ENCODE assay signal across 12 cellular contexts in genomic region chr1:230495891-230496385, GRCh38.
A peak's percentile ranks its signal among the peaks of the same experiment; 100 is the strongest.
DNase-seq lines count a peak whose midpoint lies in the region; ATAC-seq, FAIRE-seq and TF ChIP-seq lines count a peak whose summit lies in the region.
"Had no signal": no experiment of that assay in that cellular context is flagged by ENCODE, and none has a peak within 500 bp of the region (broad histone marks: within the 10 kb centered on the region; RNA-seq: fewer than 3 reads in every experiment).

No MANE protein-coding gene starts in this region.

- H3K4me3 Mint-ChIP-seq in activated T-cell treated with anti-CD3 and anti-CD28 coated beads, Interleukin-2, amount 50 U/mL, for 72 hours, result peak overlapping the region in 1 of 2 donors; percentile 0
- H3K4me3 Mint-ChIP-seq in activated CD8-positive, alpha-beta T cell treated with anti-CD3 and anti-CD28 coated beads, Interleukin-2, amount 10 ng/mL, durations not matched to agents 7 days and 5 days, result no peak overlapping the region
- H3K4me3 Mint-ChIP-seq: brain had no signal

- H3K9me3 Mint-ChIP-seq in activated T-cell treated with anti-CD3 and anti-CD28 coated beads, Interleukin-2, amount 50 U/mL, for 72 hours, result no peaks in the 10 kb centered on the region
- no peaks in the 10 kb centered on the region for H3K9me3 Mint-ChIP-seq in activated CD8-positive, alpha-beta T cell treated with anti-CD3 and anti-CD28 coated beads, Interleukin-2, amount 10 ng/mL, durations not matched to agents 7 days and 5 days (ENCODE audit: insufficient read depth)

- H3K36me3 Mint-ChIP-seq in activated T-cell treated with anti-CD3 and anti-CD28 coated beads, Interleukin-2, amount 50 U/mL, for 72 hours (ENCODE audit: insufficient read depth in 2 of 2), result no peaks in the 10 kb centered on the region
- no peaks in the 10 kb centered on the region for H3K36me3 Mint-ChIP-seq in activated CD8-positive, alpha-beta T cell treated with anti-CD3 and anti-CD28 coated beads, Interleukin-2, amount 10 ng/mL, durations not matched to agents 7 days and 5 days (ENCODE audit: low read depth)
- H3K36me3 Mint-ChIP-seq: brain had no signal

- peak in 1 of 2 donors; percentile 22 for DNase-seq in activated T-cell treated with anti-CD3 and anti-CD28 coated beads, Interleukin-2, amount 50 U/mL, for 72 hours
- DNase-seq in activated T-cell treated with anti-CD3 and anti-CD28 coated beads, Interleukin-2, amount 50 U/mL, for 1 hour, result no peak
- DNase-seq in H54 (ENCODE audit: insufficient read length, low spot score) (peak; percentile 9), myocyte (ENCODE audit: low read depth) (peak; percentile 35), hepatic stellate cell (ENCODE audit: low spot score) (no peak), NCI-H187 treated with DMSO at 0.1 percent for 48 hours (lab: John Stamatoyannopoulos, UW) (no peak), glomerular visceral epithelial cell (ENCODE audit: extremely low spot score) (no peak)
- no peak for DNase-seq in activated CD8-positive, alpha-beta T cell treated with anti-CD3 and anti-CD28 coated beads, Interleukin-2, amount 10 ng/mL, durations not matched to agents 7 days and 5 days
- DNase-seq: NCI-H2029 treated with DMSO at 0.1 percent for 48 hours had no signal

- CTCF ChIA-PET in activated CD8-positive, alpha-beta T cell treated with anti-CD3 and anti-CD28 coated beads, Interleukin-2, amount 10 ng/mL, durations not matched to agents 7 days and 5 days (lab: Charles Lee), result no interaction called here

- FAIRE-seq in H54 (lab: Jason Lieb, UNC), result no peak
- FAIRE-seq: endothelial cell of umbilical vein, GM18507 had no signal

- H3K4me1 Mint-ChIP-seq in activated T-cell treated with anti-CD3 and anti-CD28 coated beads, Interleukin-2, amount 50 U/mL, for 72 hours (ENCODE audit: low read depth), result no peaks in the 10 kb centered on the region
- no peaks in the 10 kb centered on the region for H3K4me1 Mint-ChIP-seq in activated CD8-positive, alpha-beta T cell treated with anti-CD3 and anti-CD28 coated beads, Interleukin-2, amount 10 ng/mL, durations not matched to agents 7 days and 5 days (ENCODE audit: low read depth)

- POLR2A ChIA-PET in activated CD8-positive, alpha-beta T cell treated with anti-CD3 and anti-CD28 coated beads, Interleukin-2, amount 10 ng/mL, durations not matched to agents 7 days and 5 days (lab: Charles Lee), result no interaction called here

- H3K27me3 Mint-ChIP-seq in activated T-cell treated with anti-CD3 and anti-CD28 coated beads, Interleukin-2, amount 50 U/mL, for 72 hours (ENCODE audit: low read depth), result peaks cover 37% of the 10 kb centered on the region
- H3K27me3 Mint-ChIP-seq in activated CD8-positive, alpha-beta T cell treated with anti-CD3 and anti-CD28 coated beads, Interleukin-2, amount 10 ng/mL, durations not matched to agents 7 days and 5 days (ENCODE audit: low read depth), result peaks cover 17% of the 10 kb centered on the region

- no peak overlapping the region for H3K27ac Mint-ChIP-seq in activated T-cell treated with anti-CD3 and anti-CD28 coated beads, Interleukin-2, amount 50 U/mL, for 72 hours
- H3K27ac Mint-ChIP-seq in activated CD8-positive, alpha-beta T cell treated with anti-CD3 and anti-CD28 coated beads, Interleukin-2, amount 10 ng/mL, durations not matched to agents 7 days and 5 days, result peak overlapping the region; percentile 9

- peak; percentile 18 to 76 for ATAC-seq in activated T-cell treated with anti-CD3 and anti-CD28 coated beads, Interleukin-2, amount 50 U/mL, for 72 hours (replicated peaks in 1 of 2)
- no peak for ATAC-seq in activated CD8-positive, alpha-beta T cell treated with anti-CD3 and anti-CD28 coated beads, Interleukin-2, amount 10 ng/mL, durations not matched to agents 7 days and 5 days

- TF ChIP-seq POLR2A in H54 (IDR thresholded peaks at IDR 0.05; ENCODE audit: low read depth, low read length), result no peak

Comparison
In these comparisons a context has a peak if more than half of its experiments do, and no peak if none do; other contexts are left out.
1. DNase-seq: peak in H54 (single experiment) and myocyte (single experiment); none in activated T-cell treated with anti-CD3 and anti-CD28 coated beads, Interleukin-2, amount 50 U/mL, for 1 hour (single experiment), activated CD8-positive, alpha-beta T cell treated with anti-CD3 and anti-CD28 coated beads, Interleukin-2, amount 10 ng/mL, durations not matched to agents 7 days and 5 days (single experiment), hepatic stellate cell (single experiment), NCI-H187 treated with DMSO at 0.1 percent for 48 hours (single experiment) and glomerular visceral epithelial cell (single experiment).